Comparison of ENCODE assay signal across 15 cellular contexts in genomic region chr3:43298761-43299160, GRCh38. TPM values are rescaled to one million over a fixed set of nuclear protein-coding genes. Genes with fewer than 3 reads are reported as not detected.
A peak's percentile ranks its signal among the peaks of the same experiment; 100 is the strongest.
DNase-seq lines count a peak whose midpoint lies in the region; ATAC-seq and TF ChIP-seq lines count a peak whose summit lies in the region.
"Had no signal": no experiment of that assay in that cellular context is flagged by ENCODE, and none has a peak within 500 bp of the region (broad histone marks: within the 10 kb centered on the region; RNA-seq: fewer than 3 reads in every experiment).

No MANE protein-coding gene starts in this region.

- TF ChIP-seq EP300 in ovary (IDR thresholded peaks at IDR 0.05) = no peak

- H3K36me3 ChIP-seq in heart right ventricle = peaks cover 0 to 39% (median 8%) of the 10 kb centered on the region in 9 donors
- no peaks in the 10 kb centered on the region for H3K36me3 ChIP-seq in ovary

- H3K9me3 Mint-ChIP-seq in activated CD4-positive, alpha-beta memory T cell treated with anti-CD3 and anti-CD28 coated beads for 36 hours = no peaks in the 10 kb centered on the region
- no peaks in the 10 kb centered on the region for H3K9me3 Mint-ChIP-seq in activated CD4-positive, alpha-beta memory T cell treated with anti-CD3 and anti-CD28 coated beads, Interleukin-2, amount 10 ng/mL, durations not matched to agents 7 days and 5 days
- no peaks in the 10 kb centered on the region for H3K9me3 Mint-ChIP-seq in stimulated activated memory B cell treated with anti-CD40 and anti-IgM and Interleukin-4, amounts not matched to agents 10 μg/mL and 1 μg/mL and 100 μg/mL, for 72 hours

- CTCF ChIA-PET in activated CD4-positive, alpha-beta memory T cell treated with anti-CD3 and anti-CD28 coated beads for 36 hours (lab: Charles Lee) = interaction anchor here (0.9 kb wide), 1 partner anchor 79 kb away, joined by 4 read pairs; no protein-coding TSS in a partner anchor
- CTCF ChIA-PET in activated CD4-positive, alpha-beta memory T cell treated with anti-CD3 and anti-CD28 coated beads, Interleukin-2, amount 10 ng/mL, durations not matched to agents 7 days and 5 days (lab: Charles Lee) = interaction anchor here (1.6 kb wide), 1 partner anchor 13 kb away, joined by 6 read pairs; the partner anchor contains the start of gene SNRK
- CTCF ChIA-PET in RWPE1 (lab: Yijun Ruan, JAX) = no interaction called here

- H3K4me1 ChIP-seq in heart right ventricle (peaks cover 6 to 99% (median 86%) of the 10 kb centered on the region in 9 donors), ovary (ENCODE audit: insufficient read depth) (peaks cover 7% of the 10 kb centered on the region)
- H3K4me1 ChIP-seq: SJSA1 had no signal

- H3K27me3 ChIP-seq in heart right ventricle (no peaks in the 10 kb centered on the region), ovary (no peaks in the 10 kb centered on the region)
- H3K27me3 ChIP-seq: esophagus muscularis mucosa, SJSA1 had no signal

- H3K27ac ChIP-seq in RWPE1 (peak overlapping the region; percentile 34), heart right ventricle (peak overlapping the region in 9 of 10 donors; percentile 25 to 65 (median 36)), ovary (no peak overlapping the region)
- H3K27ac ChIP-seq: esophagus muscularis mucosa, SJSA1 had no signal

- WGBS in heart right ventricle, 2 donors = 48 to 49% methylated on average over 4 of the region's 4 CpGs
- 69 to 71% (median 69%) methylated on average over 4 of the region's 4 CpGs for WGBS in ovary, 3 donors

- no peak overlapping the region for H3K4me3 ChIP-seq in heart right ventricle
- H3K4me3 ChIP-seq in ovary = no peak overlapping the region
- H3K4me3 ChIP-seq: esophagus muscularis mucosa, SJSA1 had no signal

- DNase-seq in activated CD4-positive, alpha-beta memory T cell treated with anti-CD3 and anti-CD28 coated beads for 36 hours = no peak
- no peak for DNase-seq in activated CD4-positive, alpha-beta memory T cell treated with anti-CD3 and anti-CD28 coated beads, Interleukin-2, amount 10 ng/mL, durations not matched to agents 7 days and 5 days
- no peak for DNase-seq in RWPE1 (ENCODE audit: low spot score)
- no peak for DNase-seq in heart right ventricle
- no peak for DNase-seq in NCI-H446 treated with DMSO at 0.1 percent for 48 hours (lab: John Stamatoyannopoulos, UW)
- no peak for DNase-seq in ovary
- DNase-seq: COR-L47; dermis blood vessel endothelial cell; NCI-H1436 treated with DMSO at 0.1 percent for 48 hours; stimulated activated CD4-positive, alpha-beta T cell treated with anti-CD3 and anti-CD28 coated beads, Interleukin-12 subunit alpha, Interleukin-12 subunit beta, amount 100 ng/mL, for 4 hours; substantia nigra had no signal

- ATAC-seq in heart right ventricle = peak in 5 of 8 donors; percentile 57 to 86 (median 69)
- ATAC-seq in stimulated activated memory B cell treated with anti-CD40 and anti-IgM and Interleukin-4, amounts not matched to agents 10 μg/mL and 1 μg/mL and 100 μg/mL, for 72 hours = no peak
- no peak for ATAC-seq in SK-N-SH treated with all-trans-retinoic acid at 6 μM for 48 hours

- H3K4me3 Mint-ChIP-seq in activated CD4-positive, alpha-beta memory T cell treated with anti-CD3 and anti-CD28 coated beads for 36 hours = no peak overlapping the region
- H3K4me3 Mint-ChIP-seq in activated CD4-positive, alpha-beta memory T cell treated with anti-CD3 and anti-CD28 coated beads, Interleukin-2, amount 10 ng/mL, durations not matched to agents 7 days and 5 days = no peak overlapping the region
- H3K4me3 Mint-ChIP-seq in stimulated activated memory B cell treated with anti-CD40 and anti-IgM and Interleukin-4, amounts not matched to agents 10 μg/mL and 1 μg/mL and 100 μg/mL, for 72 hours = no peak overlapping the region

- H3K9me3 ChIP-seq in heart right ventricle (no peaks in the 10 kb centered on the region), ovary (no peaks in the 10 kb centered on the region)
- H3K9me3 ChIP-seq: esophagus muscularis mucosa, SJSA1 had no signal

- TF ChIP-seq POLR2A in ovary (IDR thresholded peaks at IDR 0.05) = no peak

- H3K4me1 Mint-ChIP-seq in activated CD4-positive, alpha-beta memory T cell treated with anti-CD3 and anti-CD28 coated beads for 36 hours (ENCODE audit: low read depth) = peaks cover 72% of the 10 kb centered on the region
- H3K4me1 Mint-ChIP-seq in activated CD4-positive, alpha-beta memory T cell treated with anti-CD3 and anti-CD28 coated beads, Interleukin-2, amount 10 ng/mL, durations not matched to agents 7 days and 5 days = peaks cover 74% of the 10 kb centered on the region
- peaks cover 42% of the 10 kb centered on the region for H3K4me1 Mint-ChIP-seq in stimulated activated memory B cell treated with anti-CD40 and anti-IgM and Interleukin-4, amounts not matched to agents 10 μg/mL and 1 μg/mL and 100 μg/mL, for 72 hours

- peak overlapping the region; percentile 74 for H3K27ac Mint-ChIP-seq in activated CD4-positive, alpha-beta memory T cell treated with anti-CD3 and anti-CD28 coated beads for 36 hours
- H3K27ac Mint-ChIP-seq in activated CD4-positive, alpha-beta memory T cell treated with anti-CD3 and anti-CD28 coated beads, Interleukin-2, amount 10 ng/mL, durations not matched to agents 7 days and 5 days = no peak overlapping the region
- peak overlapping the region; percentile 36 for H3K27ac Mint-ChIP-seq in stimulated activated memory B cell treated with anti-CD40 and anti-IgM and Interleukin-4, amounts not matched to agents 10 μg/mL and 1 μg/mL and 100 μg/mL, for 72 hours

- TF ChIP-seq CTCF in RWPE1 (conservative IDR thresholded peaks at IDR 0.05; ENCODE audit: low read depth) (no peak), heart right ventricle (IDR thresholded peaks at IDR 0.05) (no peak), ovary (IDR thresholded peaks at IDR 0.05) (no peak)

- POLR2A ChIA-PET in activated CD4-positive, alpha-beta memory T cell treated with anti-CD3 and anti-CD28 coated beads for 36 hours (lab: Charles Lee) = no interaction called here
- POLR2A ChIA-PET in activated CD4-positive, alpha-beta memory T cell treated with anti-CD3 and anti-CD28 coated beads, Interleukin-2, amount 10 ng/mL, durations not matched to agents 7 days and 5 days (lab: Charles Lee) = interaction anchor here (1.5 to 5.4 kb wide), 3 partner anchors 9 to 48 kb away, joined by 5 to 82 read pairs (median 43); partner anchors contain the start of gene SNRK
- POLR2A ChIA-PET in RWPE1 (lab: Yijun Ruan, JAX; ENCODE audit: low non-redundant PET) = no interaction called here

- intact Hi-C loops in activated CD4-positive, alpha-beta memory T cell treated with anti-CD3 and anti-CD28 coated beads for 36 hours (cut with micrococcal nuclease) = no loop called here
- intact Hi-C loops in heart right ventricle (cut with DNase I) = no loop called here
- intact Hi-C loops in ovary (cut with DNase I) = no loop called here

- no peaks in the 10 kb centered on the region for H3K27me3 Mint-ChIP-seq in activated CD4-positive, alpha-beta memory T cell treated with anti-CD3 and anti-CD28 coated beads for 36 hours
- H3K27me3 Mint-ChIP-seq in activated CD4-positive, alpha-beta memory T cell treated with anti-CD3 and anti-CD28 coated beads, Interleukin-2, amount 10 ng/mL, durations not matched to agents 7 days and 5 days = no peaks in the 10 kb centered on the region
- no peaks in the 10 kb centered on the region for H3K27me3 Mint-ChIP-seq in stimulated activated memory B cell treated with anti-CD40 and anti-IgM and Interleukin-4, amounts not matched to agents 10 μg/mL and 1 μg/mL and 100 μg/mL, for 72 hours

- H3K36me3 Mint-ChIP-seq in activated CD4-positive, alpha-beta memory T cell treated with anti-CD3 and anti-CD28 coated beads for 36 hours = peaks cover 10% of the 10 kb centered on the region
- H3K36me3 Mint-ChIP-seq in activated CD4-positive, alpha-beta memory T cell treated with anti-CD3 and anti-CD28 coated beads, Interleukin-2, amount 10 ng/mL, durations not matched to agents 7 days and 5 days (ENCODE audit: low read depth) = peaks cover 55% of the 10 kb centered on the region
- peaks cover 17% of the 10 kb centered on the region for H3K36me3 Mint-ChIP-seq in stimulated activated memory B cell treated with anti-CD40 and anti-IgM and Interleukin-4, amounts not matched to agents 10 μg/mL and 1 μg/mL and 100 μg/mL, for 72 hours

TF ChIP-seq in SK-N-SH treated with all-trans-retinoic acid at 6 μM for 48 hours, 23 proteins besides CTCF, POLR2A, EP300 and RAD21 (continues in another document):
- TF ChIP-seq ZFP3 (CRISPR knock-in tag; IDR thresholded peaks at IDR 0.05) = no peak
- TF ChIP-seq CSDC2 (CRISPR knock-in tag; IDR thresholded peaks at IDR 0.05) = no peak
- TF ChIP-seq ZNF70 (CRISPR knock-in tag; IDR thresholded peaks at IDR 0.05) = no peak
- no peak for TF ChIP-seq CSRNP3 (CRISPR knock-in tag; IDR thresholded peaks at IDR 0.05)
- no peak for TF ChIP-seq ZC3H10 (CRISPR knock-in tag; IDR thresholded peaks at IDR 0.05)

RNA-seq across cellular contexts. Expression of gene SNRK, which starts 12.4 kb away (rescaled TPM):
- 10 to 100 TPM; 23.9 to 24.4 TPM for total RNA-seq in activated CD4-positive, alpha-beta memory T cell treated with anti-CD3 and anti-CD28 coated beads for 36 hours
- total RNA-seq in activated CD4-positive, alpha-beta memory T cell treated with anti-CD3 and anti-CD28 coated beads, Interleukin-2, amount 10 ng/mL, durations not matched to agents 7 days and 5 days = 10 to 100 TPM; 71.0 to 73.1 TPM
- total RNA-seq in heart right ventricle = 10 to 100 TPM; 20.9 to 51.9 (median 29.2) TPM
- polyA plus RNA-seq in heart right ventricle = 10 to 100 TPM; 11.4 to 12.9 TPM
- total RNA-seq in ovary = 10 to 100 TPM; 21.8 to 52.1 (median 35.0) TPM
- polyA plus RNA-seq in ovary = 10 to 100 TPM; 19.0 to 22.0 TPM

Comparison
In these comparisons a context has a peak if more than half of its experiments do, and no peak if none do; other contexts are left out.
1. H3K27ac ChIP-seq: peak in RWPE1 (single experiment) and heart right ventricle (9 of 10); none in ovary (0 of 2).
2. ATAC-seq: peak in heart right ventricle (5 of 8); none in stimulated activated memory B cell treated with anti-CD40 and anti-IgM and Interleukin-4, amounts not matched to agents 10 μg/mL and 1 μg/mL and 100 μg/mL, for 72 hours (single experiment) and SK-N-SH treated with all-trans-retinoic acid at 6 μM for 48 hours (single experiment).